1 cellular context compared by ENCODE assay signal in genomic region chr2:241558532-241559488, GRCh38.
TF ChIP-seq lines count a peak whose summit lies in the region.

A gene with protein sequence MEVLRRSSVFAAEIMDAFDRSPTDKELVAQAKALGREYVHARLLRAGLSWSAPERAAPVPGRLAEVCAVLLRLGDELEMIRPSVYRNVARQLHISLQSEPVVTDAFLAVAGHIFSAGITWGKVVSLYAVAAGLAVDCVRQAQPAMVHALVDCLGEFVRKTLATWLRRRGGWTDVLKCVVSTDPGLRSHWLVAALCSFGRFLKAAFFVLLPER (plus strand): TSS chr2:241558745. CDS start chr2:241559484, 739 bp downstream.

TF ChIP-seq in HepG2, 621 proteins besides CTCF, POLR2A, EP300 and RAD21 (continued from another document and continues in another):
- TF ChIP-seq ZNF292 (CRISPR knock-in tag; IDR thresholded peaks at IDR 0.05; ENCODE audit: borderline replicate concordance, low read depth): no peak
- peak; percentile 53 for TF ChIP-seq ASH2L (IDR thresholded peaks at IDR 0.05; ENCODE audit: insufficient read length, low read depth, low read length)
- TF ChIP-seq NR0B2 (CRISPR knock-in tag; IDR thresholded peaks at IDR 0.05): peak; percentile 73; the same call in 1 of the 2 replicates
- TF ChIP-seq, protein P1, sequence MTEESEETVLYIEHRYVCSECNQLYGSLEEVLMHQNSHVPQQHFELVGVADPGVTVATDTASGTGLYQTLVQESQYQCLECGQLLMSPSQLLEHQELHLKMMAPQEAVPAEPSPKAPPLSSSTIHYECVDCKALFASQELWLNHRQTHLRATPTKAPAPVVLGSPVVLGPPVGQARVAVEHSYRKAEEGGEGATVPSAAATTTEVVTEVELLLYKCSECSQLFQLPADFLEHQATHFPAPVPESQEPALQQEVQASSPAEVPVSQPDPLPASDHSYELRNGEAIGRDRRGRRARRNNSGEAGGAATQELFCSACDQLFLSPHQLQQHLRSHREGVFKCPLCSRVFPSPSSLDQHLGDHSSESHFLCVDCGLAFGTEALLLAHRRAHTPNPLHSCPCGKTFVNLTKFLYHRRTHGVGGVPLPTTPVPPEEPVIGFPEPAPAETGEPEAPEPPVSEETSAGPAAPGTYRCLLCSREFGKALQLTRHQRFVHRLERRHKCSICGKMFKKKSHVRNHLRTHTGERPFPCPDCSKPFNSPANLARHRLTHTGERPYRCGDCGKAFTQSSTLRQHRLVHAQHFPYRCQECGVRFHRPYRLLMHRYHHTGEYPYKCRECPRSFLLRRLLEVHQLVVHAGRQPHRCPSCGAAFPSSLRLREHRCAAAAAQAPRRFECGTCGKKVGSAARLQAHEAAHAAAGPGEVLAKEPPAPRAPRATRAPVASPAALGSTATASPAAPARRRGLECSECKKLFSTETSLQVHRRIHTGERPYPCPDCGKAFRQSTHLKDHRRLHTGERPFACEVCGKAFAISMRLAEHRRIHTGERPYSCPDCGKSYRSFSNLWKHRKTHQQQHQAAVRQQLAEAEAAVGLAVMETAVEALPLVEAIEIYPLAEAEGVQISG (CRISPR knock-in tag; IDR thresholded peaks at IDR 0.05): peak; percentile 62
- TF ChIP-seq BCL3 (CRISPR knock-in tag; IDR thresholded peaks at IDR 0.05): peak; percentile 34; the same call in 1 of the 2 replicates
- TF ChIP-seq ZNF280B (CRISPR knock-in tag; IDR thresholded peaks at IDR 0.05; ENCODE audit: borderline replicate concordance): 0 out of 2 replicates have a peak, but pooled peaks have one; percentile 28
- TF ChIP-seq KAT7 (CRISPR knock-in tag; IDR thresholded peaks at IDR 0.05; ENCODE audit: borderline replicate concordance): peak; percentile 47; the same call in 1 of the 2 replicates
- TF ChIP-seq NCOA2 (CRISPR knock-in tag; IDR thresholded peaks at IDR 0.05): 0 out of 2 replicates have a peak, but pooled peaks have one; percentile 31
- TF ChIP-seq TEAD3 (CRISPR knock-in tag; optimal IDR thresholded peaks at IDR 0.05; ENCODE audit: borderline replicate concordance): peak; percentile 51
- TF ChIP-seq ZNF33A (CRISPR knock-in tag; IDR thresholded peaks at IDR 0.05; ENCODE audit: borderline replicate concordance): no peak
- TF ChIP-seq ZHX1 (CRISPR knock-in tag; IDR thresholded peaks at IDR 0.05; ENCODE audit: low read depth): peak; percentile 53; the same call in 1 of the 2 replicates
- no peak for TF ChIP-seq TBX3 (IDR thresholded peaks at IDR 0.05; ENCODE audit: borderline replicate concordance)
- TF ChIP-seq ZNF350 (CRISPR knock-in tag; IDR thresholded peaks at IDR 0.05; ENCODE audit: borderline replicate concordance, low read depth): no peak
- no peak for TF ChIP-seq ISX (CRISPR knock-in tag; conservative IDR thresholded peaks at IDR 0.05)
- 0 out of 2 replicates have a peak, but pooled peaks have one; percentile 41 for TF ChIP-seq ZFP90 (CRISPR knock-in tag; IDR thresholded peaks at IDR 0.05; ENCODE audit: borderline replicate concordance)
- TF ChIP-seq BRD4 (CRISPR knock-in tag; IDR thresholded peaks at IDR 0.05): no peak
- TF ChIP-seq ZNF790 (CRISPR knock-in tag; IDR thresholded peaks at IDR 0.05; ENCODE audit: borderline replicate concordance): 0 out of 2 replicates have a peak, but pooled peaks have one; percentile 31
- peak; percentile 67; the same call in 1 of the 2 replicates for TF ChIP-seq ZNF607 (CRISPR knock-in tag; IDR thresholded peaks at IDR 0.05; ENCODE audit: borderline replicate concordance)
- no peak for TF ChIP-seq GPN1 (CRISPR knock-in tag; IDR thresholded peaks at IDR 0.05; ENCODE audit: borderline replicate concordance)
- peak; percentile 68 for TF ChIP-seq IKZF4 (CRISPR knock-in tag; IDR thresholded peaks at IDR 0.05; ENCODE audit: borderline replicate concordance, low read depth, not compliant biosample characterization)
- no peak for TF ChIP-seq RFX5 (IDR thresholded peaks at IDR 0.05; ENCODE audit: low read depth, low read length)
- TF ChIP-seq AFF4 (CRISPR knock-in tag; IDR thresholded peaks at IDR 0.05): no peak
- peak; percentile 61 for TF ChIP-seq DMAP1 (CRISPR knock-in tag; IDR thresholded peaks at IDR 0.05)
- TF ChIP-seq KMT2A (CRISPR knock-in tag; IDR thresholded peaks at IDR 0.05): peak; percentile 63; the same call in 1 of the 2 replicates
- TF ChIP-seq ETV6 (CRISPR knock-in tag; conservative IDR thresholded peaks at IDR 0.05): peak; percentile 56; the same call in 1 of the 2 replicates
- TF ChIP-seq ARHGAP35 (CRISPR knock-in tag; IDR thresholded peaks at IDR 0.05; ENCODE audit: borderline replicate concordance): 0 out of 2 replicates have a peak, but pooled peaks have one; percentile 55
- TF ChIP-seq E2F1 (CRISPR knock-in tag; IDR thresholded peaks at IDR 0.05): peak; percentile 53; the same call in 1 of the 2 replicates
- 0 out of 2 replicates have a peak, but pooled peaks have one; percentile 11 for TF ChIP-seq SOX5 (CRISPR knock-in tag; IDR thresholded peaks at IDR 0.05; ENCODE audit: borderline replicate concordance)
- TF ChIP-seq ZNF777 (CRISPR knock-in tag; IDR thresholded peaks at IDR 0.05): peak; percentile 98
- TF ChIP-seq ZNF253 (CRISPR knock-in tag; IDR thresholded peaks at IDR 0.05; ENCODE audit: borderline replicate concordance): no peak
- no peak for TF ChIP-seq NR2F6 (IDR thresholded peaks at IDR 0.05)
- TF ChIP-seq NR2F6 (CRISPR knock-in tag; IDR thresholded peaks at IDR 0.05): peak; percentile 31; the same call in 1 of the 2 replicates
- peak; percentile 46; the same call in 1 of the 2 replicates for TF ChIP-seq SMAD3 (CRISPR knock-in tag; IDR thresholded peaks at IDR 0.05)
- TF ChIP-seq NONO (IDR thresholded peaks at IDR 0.05): no peak
- peak; percentile 59 for TF ChIP-seq NONO (CRISPR knock-in tag; conservative IDR thresholded peaks at IDR 0.05)
- no peak for TF ChIP-seq SCMH1 (CRISPR knock-in tag; IDR thresholded peaks at IDR 0.05; ENCODE audit: borderline replicate concordance)
- TF ChIP-seq HNRNPLL (IDR thresholded peaks at IDR 0.05; ENCODE audit: low read depth, low read length, poor library complexity, severe bottlenecking): no peak
- 0 out of 2 replicates have a peak, but pooled peaks have one; percentile 17 for TF ChIP-seq ZMYM3 (CRISPR knock-in tag; IDR thresholded peaks at IDR 0.05)
- TF ChIP-seq PRPF4 (IDR thresholded peaks at IDR 0.05; ENCODE audit: low read depth, low read length, poor library complexity, severe bottlenecking): no peak
- TF ChIP-seq ZNF766 (CRISPR knock-in tag; IDR thresholded peaks at IDR 0.05; ENCODE audit: borderline replicate concordance): no peak
- 0 out of 2 replicates have a peak, but pooled peaks have one; percentile 40 for TF ChIP-seq ATAD3A (CRISPR knock-in tag; IDR thresholded peaks at IDR 0.05)
- no peak for TF ChIP-seq ZZZ3 (CRISPR knock-in tag; IDR thresholded peaks at IDR 0.05; ENCODE audit: borderline replicate concordance)
- 0 out of 2 replicates have a peak, but pooled peaks have one; percentile 36 for TF ChIP-seq ZBTB49 (CRISPR knock-in tag; IDR thresholded peaks at IDR 0.05; ENCODE audit: borderline replicate concordance)
- no peak for TF ChIP-seq DNMT1 (CRISPR knock-in tag; IDR thresholded peaks at IDR 0.05)
- peak; percentile 48; the same call in 1 of the 2 replicates for TF ChIP-seq RXRA (CRISPR knock-in tag; IDR thresholded peaks at IDR 0.05)
